8 cellular contexts compared by ENCODE assay signal in genomic region chr5:50667079-50667652, GRCh38. TPM values are rescaled to one million over a fixed set of nuclear protein-coding genes. Genes with fewer than 3 reads are reported as not detected.
DNase-seq lines count a peak whose midpoint lies in the region; ATAC-seq and TF ChIP-seq lines count a peak whose summit lies in the region.

No MANE protein-coding gene starts in this region.

- H3K4me3 ChIP-seq in DND-41 (ENCODE audit: low read depth in 1 of 2, low read length in 2 of 2): peak overlapping the region; percentile 30 to 80
- H3K4me3 ChIP-seq in SJSA1: peak overlapping the region; percentile 86

- peaks cover 49% of the 10 kb centered on the region for H3K4me1 ChIP-seq in DND-41 (ENCODE audit: insufficient read depth, low read length)
- no peaks in the 10 kb centered on the region for H3K4me1 ChIP-seq in SJSA1 (replicated peaks)

- DNase-seq in DND-41 (peak; percentile 65), SJSA1 (ENCODE audit: low read depth in 1 of 2, low spot score in 2 of 2) (peak; percentile 53 to 76), caudate nucleus (lab: John Stamatoyannopoulos, UW) (peak in 36 of 61 donors; percentile 5 to 69 (median 30)), left lobe of liver (ENCODE audit: low spot score) (peak; percentile 73), 8988T (no peak)
- peak in 2 of 3 experiments; percentile 19 to 22 for DNase-seq in stimulated activated CD4-positive, alpha-beta T cell treated with anti-CD3 and anti-CD28 coated beads, TNF-alpha, amount 100 ng/mL, for 4 hours (ENCODE audit: low read depth in 3 of 3)

- peaks cover 4% of the 10 kb centered on the region for H4K20me1 ChIP-seq in DND-41 (ENCODE audit: insufficient read depth, low read length)

- peaks cover 4% of the 10 kb centered on the region for H3K36me3 ChIP-seq in DND-41 (ENCODE audit: insufficient read depth, low read length)
- H3K36me3 ChIP-seq in SJSA1: peaks cover 4% of the 10 kb centered on the region; the same call in 1 of the 2 replicates

- H3K79me2 ChIP-seq in DND-41 (ENCODE audit: insufficient read depth, low read length): peaks cover 53% of the 10 kb centered on the region

- H2AFZ ChIP-seq in DND-41 (ENCODE audit: low read depth, low read length): peak overlapping the region; percentile 75

- H3K4me2 ChIP-seq in DND-41 (ENCODE audit: insufficient read depth, low read length): peak overlapping the region; percentile 65

- H3K9ac ChIP-seq in DND-41 (ENCODE audit: low read depth, low read length): peak overlapping the region; percentile 75

- no peak for TF ChIP-seq CTCF in DND-41 (IDR thresholded peaks at IDR 0.05; ENCODE audit: borderline replicate concordance, extremely low read depth, low read length, poor library complexity, severe bottlenecking)

- H3K27me3 ChIP-seq in DND-41 (ENCODE audit: insufficient read depth, low read length, poor library complexity) (no peaks in the 10 kb centered on the region), SJSA1 (replicated peaks) (no peaks in the 10 kb centered on the region)

- ATAC-seq in DND-41 (ENCODE audit: insufficient read depth, low read depth) (peak; percentile 62), GM19467 (IDR thresholded peaks at IDR 0.05; ENCODE audit: unreplicated experiment) (peak; percentile 27), HG03558 (IDR thresholded peaks at IDR 0.05; ENCODE audit: extremely low read depth, unreplicated experiment) (peak; percentile 16), left lobe of liver (peak; percentile 86)

- H3K27ac ChIP-seq in DND-41 (ENCODE audit: low read length) (peak overlapping the region; percentile 91), SJSA1 (peak overlapping the region; percentile 94), caudate nucleus (ENCODE audit: low read depth, low read length) (peak overlapping the region; percentile 76)

- H3K9me3 ChIP-seq in DND-41 (ENCODE audit: insufficient read depth, low read length, severe bottlenecking): no peaks in the 10 kb centered on the region
- no peaks in the 10 kb centered on the region for H3K9me3 ChIP-seq in SJSA1 (replicated peaks)

RNA-seq across cellular contexts. Expression of gene PARP8, which starts 0.7 kb away (rescaled TPM):
- 4.5 and 6.8 TPM in 2 replicates for total RNA-seq in SJSA1 (2014; rRNA removed; shearing (Covaris generic))
- 5.2 TPM for total RNA-seq in left lobe of liver

Comparison
In these comparisons a context has a peak if more than half of its experiments do, and no peak if none do; other contexts are left out.
1. ATAC-seq: peak in every context shown above with its lines; median percentile 86 in left lobe of liver; 62 in DND-41; 27 in GM19467; 16 in HG03558.